ENCODE assay signal across 25 cellular contexts in the genomic region with DNA sequence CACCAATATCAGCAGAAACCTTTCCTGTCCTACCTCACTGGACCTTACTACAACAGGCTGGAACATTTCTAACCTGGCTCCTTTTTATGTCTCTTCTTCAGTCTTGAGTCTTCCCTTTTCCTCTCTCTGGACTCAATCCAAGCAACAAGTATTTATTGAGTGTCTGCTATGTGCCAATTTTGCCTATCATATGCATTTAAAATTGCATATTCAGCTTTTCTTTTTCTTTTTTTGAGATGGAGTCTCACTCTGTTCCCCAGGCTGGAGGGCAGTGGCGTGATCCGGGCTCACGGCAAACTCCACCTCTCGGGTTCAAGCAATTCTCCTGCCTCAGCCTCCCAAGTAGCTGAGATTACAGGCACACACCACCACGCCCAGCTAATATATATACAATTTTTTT.
A peak's percentile ranks its signal among the peaks of the same experiment; 100 is the strongest.
DNase-seq lines count a peak whose midpoint lies in the region; ATAC-seq, FAIRE-seq and TF ChIP-seq lines count a peak whose summit lies in the region.
"Had no signal": no experiment of that assay in that cellular context is flagged by ENCODE, and none has a peak within 500 bp of the region (broad histone marks: within the 10 kb centered on the region; RNA-seq: fewer than 3 reads in every experiment).

No MANE protein-coding gene starts in this region.

- H3K56ac ChIP-seq in IMR-90 (ENCODE audit: extremely low read depth, insufficient read depth, low read length) = no peak overlapping the region

- H3K18ac ChIP-seq in IMR-90 (ENCODE audit: low read depth, low read length) = no peak overlapping the region

- H3K36me3 ChIP-seq in IMR-90 (ENCODE audit: control insufficient read depth, insufficient read depth, low read length) (no peaks in the 10 kb centered on the region), K562 (ENCODE audit: control insufficient read depth, insufficient read depth, low read length) (no peaks in the 10 kb centered on the region)
- H3K36me3 ChIP-seq: BLaER1 treated with 17β-estradiol and CSF1 and Interleukin-3, amounts not matched to agents 10 nM and 100 nM had no signal

- TF ChIP-seq RAD21 in A549 (conservative IDR thresholded peaks at IDR 0.05 in 1 of 2, IDR thresholded peaks at IDR 0.05 in 1 of 2) (no peak), IMR-90 (IDR thresholded peaks at IDR 0.05; ENCODE audit: low read length) (no peak), K562 (CRISPR knock-in tag; conservative IDR thresholded peaks at IDR 0.05 in 1 of 2, IDR thresholded peaks at IDR 0.05 in 1 of 2) (no peak)

- H3K79me2 ChIP-seq in K562 (ENCODE audit: control insufficient read depth, insufficient read depth, low read length) = no peaks in the 10 kb centered on the region

- H3K9me3 ChIP-seq in A549 = no peaks in the 10 kb centered on the region
- H3K9me3 ChIP-seq in IMR-90 (ENCODE audit: control insufficient read depth, insufficient read depth, low read length) = no peaks in the 10 kb centered on the region
- no peaks in the 10 kb centered on the region; the same call in 1 of the 2 replicates for H3K9me3 ChIP-seq in K562 (replicated peaks; ENCODE audit: control insufficient read depth, insufficient read depth, low read depth, low read length)
- H3K9me3 ChIP-seq: Caco-2 had no signal

- no peak for TF ChIP-seq EP300 in A549 (IDR thresholded peaks at IDR 0.05)
- TF ChIP-seq EP300 in K562 (IDR thresholded peaks at IDR 0.05; ENCODE audit: low read length) = no peak

- ATAC-seq in A549 (no peak), IMR-90 (ENCODE audit: low read depth) (no peak), K562 (no peak), SK-N-SH treated with all-trans-retinoic acid at 6 μM for 48 hours (no peak)
- ATAC-seq: CD8-positive, alpha-beta T cell; GM12878 had no signal

- H2AK9ac ChIP-seq in IMR-90 (replicated peaks; ENCODE audit: low read depth, low read length, poor library complexity) = no peak overlapping the region

- H3K4me2 ChIP-seq in A549 (no peak overlapping the region), IMR-90 (ENCODE audit: low read depth, low read length) (no peak overlapping the region), K562 (ENCODE audit: insufficient read depth, low read length) (no peak overlapping the region)
- H3K4me2 ChIP-seq: BLaER1 treated with 17β-estradiol and CSF1 and Interleukin-3, amounts not matched to agents 10 nM and 100 nM had no signal

- CTCF ChIA-PET in A549 (lab: Yijun Ruan, JAX) = no interaction called here
- CTCF ChIA-PET in IMR-90 (lab: Yijun Ruan, JAX) = no interaction called here
- CTCF ChIA-PET in K562 (lab: Yijun Ruan, JAX; ENCODE audit: low intra/inter-chr PET ratio) = interaction anchor here (0.6 kb wide), 1 partner anchor 184 kb away, joined by 5 read pairs; no protein-coding TSS in a partner anchor

- H4K20me1 ChIP-seq in IMR-90 (ENCODE audit: insufficient read depth, low read length) = no peaks in the 10 kb centered on the region
- H4K20me1 ChIP-seq in K562 (replicated peaks; ENCODE audit: control insufficient read depth, insufficient read depth, low read length) = no peaks in the 10 kb centered on the region
- H4K20me1 ChIP-seq: BLaER1 treated with 17β-estradiol and CSF1 and Interleukin-3, amounts not matched to agents 10 nM and 100 nM had no signal

- H3K4ac ChIP-seq in IMR-90 (ENCODE audit: low read depth, low read length) = no peak overlapping the region

- in situ Hi-C loops in IMR-90 (cut with MboI; ENCODE audit: low sequenced_read_pairs) = no loop called here
- in situ Hi-C loops in K562 (cut with MboI) = no loop called here

- no TSS peak for BruUV-seq in IMR-90 (replicated peaks; lab: Mats Ljungman, UMichigan)
- BruUV-seq in K562 (replicated peaks; lab: Mats Ljungman, UMichigan) = no TSS peak

- no peak overlapping the region for H2AFZ ChIP-seq in IMR-90 (replicated peaks; ENCODE audit: low read length, poor library complexity)
- no peak overlapping the region for H2AFZ ChIP-seq in K562 (ENCODE audit: low read depth, low read length)

- H3K4me3 ChIP-seq in A549 (no peak overlapping the region), IMR-90 (ENCODE audit: insufficient read depth, low read depth, low read length) (no peak overlapping the region), K562 (no peak overlapping the region)
- H3K4me3 ChIP-seq: BLaER1 treated with 17β-estradiol and CSF1 and Interleukin-3, amounts not matched to agents 10 nM and 100 nM; GM12878 had no signal

- no peak overlapping the region for H2AK5ac ChIP-seq in IMR-90 (ENCODE audit: low read depth, low read length)

- dilution Hi-C loops in IMR-90 (cut with HindIII; ENCODE audit: low sequenced_read_pairs, unreplicated experiment) = no loop called here

- H2BK5ac ChIP-seq in IMR-90 (ENCODE audit: low read depth, low read length, poor library complexity, severe bottlenecking) = no peak overlapping the region

- no peak for TF ChIP-seq POLR2A in A549 (IDR thresholded peaks at IDR 0.05; ENCODE audit: low read length)
- TF ChIP-seq POLR2A in IMR-90 (IDR thresholded peaks at IDR 0.05; ENCODE audit: low read depth, low read length) = no peak
- no peak for TF ChIP-seq POLR2A in K562 (conservative IDR thresholded peaks at IDR 0.05)

- H4K5ac ChIP-seq in IMR-90 (ENCODE audit: low read depth, low read length) = no peak overlapping the region

- H3K27me3 ChIP-seq in IMR-90 (ENCODE audit: control insufficient read depth, insufficient read depth, low read length) (no peaks in the 10 kb centered on the region), K562 (ENCODE audit: control insufficient read depth in 2 of 2, insufficient read depth in 2 of 2, low read length in 2 of 2) (no peaks in the 10 kb centered on the region; a peak in 1 of 5 replicates)
- H3K27me3 ChIP-seq: BLaER1 treated with 17β-estradiol and CSF1 and Interleukin-3, amounts not matched to agents 10 nM and 100 nM had no signal

- H3K9ac ChIP-seq in IMR-90 (ENCODE audit: low read depth, low read length) (no peak overlapping the region), K562 (ENCODE audit: insufficient read depth in 1 of 2, low read depth in 2 of 2, low read length in 2 of 2) (no peak overlapping the region)
- H3K9ac ChIP-seq: BLaER1 treated with 17β-estradiol and CSF1 and Interleukin-3, amounts not matched to agents 10 nM and 100 nM had no signal

- no peaks in the 10 kb centered on the region for H3K9me1 ChIP-seq in IMR-90 (ENCODE audit: insufficient read depth, low read length)
- H3K9me1 ChIP-seq in K562 (ENCODE audit: control insufficient read depth, insufficient read depth, low read length) = no peaks in the 10 kb centered on the region

- TF ChIP-seq CTCF in A549 (IDR thresholded peaks at IDR 0.05) (no peak), IMR-90 (conservative IDR thresholded peaks at IDR 0.05; ENCODE audit: low read depth, low read length) (no peak), K562 (IDR thresholded peaks at IDR 0.05 in 2 of 3, conservative IDR thresholded peaks at IDR 0.05 in 1 of 3; ENCODE audit: insufficient read depth in 2 of 3, low read depth in 1 of 3, low read length in 3 of 3) (no peak)

- 56% methylated on average over 5 of the region's 5 CpGs for WGBS in A549 (ENCODE audit: missing lambda C conversion rate)
- WGBS in IMR-90 (ENCODE audit: extremely low coverage in 2 of 2, insufficient read length in 1 of 2), 2 experiments = 75% methylated on average over 4 of the region's 5 CpGs; no CpG with 5 or more reads in 1 of the 2 experiments
- 11% methylated on average over 5 of the region's 5 CpGs for WGBS in K562 (ENCODE audit: insufficient coverage, low coverage, missing lambda C conversion rate)

- H3K14ac ChIP-seq in IMR-90 (replicated peaks; ENCODE audit: low read depth, low read length) = no peak overlapping the region

- no peak overlapping the region for H4K91ac ChIP-seq in IMR-90 (ENCODE audit: insufficient read depth, low read depth, low read length)

- no peak overlapping the region for H4K8ac ChIP-seq in IMR-90 (ENCODE audit: low read depth in 2 of 2, low read length in 2 of 2)

- H3K4me1 ChIP-seq in A549 = no peaks in the 10 kb centered on the region
- H3K4me1 ChIP-seq in IMR-90 (ENCODE audit: control insufficient read depth, insufficient read depth, low read length) = no peaks in the 10 kb centered on the region
- no peaks in the 10 kb centered on the region for H3K4me1 ChIP-seq in K562 (replicated peaks in 1 of 2; ENCODE audit: control insufficient read depth in 2 of 2, insufficient read depth in 2 of 2, low read length in 2 of 2)
- H3K4me1 ChIP-seq: Caco-2 had no signal

- no peak overlapping the region for H2BK120ac ChIP-seq in IMR-90 (ENCODE audit: low read depth, low read length)

- H3K79me1 ChIP-seq in IMR-90 (ENCODE audit: low read depth in 1 of 2, low read length in 2 of 2) = no peaks in the 10 kb centered on the region

- H3K23ac ChIP-seq in IMR-90 (ENCODE audit: low read depth, low read length) = no peak overlapping the region

- intact Hi-C loops in IMR-90 (cut with micrococcal nuclease) (no loop called here), K562 (cut with micrococcal nuclease) (no loop called here)

- no peak for FAIRE-seq in A549 (lab: Jason Lieb, UNC)
- FAIRE-seq in K562 (lab: Jason Lieb, UNC) = no peak
- FAIRE-seq: A204.1, D721Med, GM12878, GM12892, GM18507 had no signal

- DNase-seq in A549 (ENCODE audit: low read depth in 1 of 2, low spot score in 1 of 2) = no peak
- DNase-seq in IMR-90 = no peak
- DNase-seq in K562 (ENCODE audit: extremely low read depth in 1 of 4, low spot score in 3 of 4) = no peak
- no peak for DNase-seq in HCEC 1CT
- DNase-seq: 8988T; AML-193; Caco-2; Calu3; CD4-positive, alpha-beta T cell; CD8-positive, alpha-beta T cell; DMS 273 treated with DMSO at 0.1 percent for 48 hours; DMS153; DMS53; DMS79; DND-41; EL; GDM1 had no signal

- H3K27ac ChIP-seq in A549 (no peak overlapping the region), IMR-90 (ENCODE audit: insufficient read depth, low read length) (no peak overlapping the region), K562 (ENCODE audit: extremely low read depth, low read depth, low read length) (no peak overlapping the region)
- H3K27ac ChIP-seq: BLaER1 treated with 17β-estradiol and CSF1 and Interleukin-3, amounts not matched to agents 10 nM and 100 nM; C4-2B had no signal

- POLR2A ChIA-PET in A549 (lab: Yijun Ruan, JAX) = no interaction called here
- POLR2A ChIA-PET in IMR-90 (lab: Charles Lee; ENCODE audit: unreplicated experiment) = no interaction called here
- POLR2A ChIA-PET in K562 (lab: Yijun Ruan, JAX) = interaction anchor here (0.6 to 1.3 kb wide), 2 partner anchors 41 to 83 kb away, joined by 3 read pairs; partner anchors contain the start of gene FNIP1

- H2BK20ac ChIP-seq in IMR-90 (ENCODE audit: low read depth, low read length) = no peak overlapping the region

- no peak overlapping the region for H2BK15ac ChIP-seq in IMR-90 (ENCODE audit: low read depth, low read length)

TF ChIP-seq in IMR-90, 13 proteins besides CTCF, POLR2A, EP300 and RAD21:
- TF ChIP-seq RCOR1 (IDR thresholded peaks at IDR 0.05; ENCODE audit: insufficient replicate concordance, low read length) = no peak
- TF ChIP-seq MAFK (IDR thresholded peaks at IDR 0.05; ENCODE audit: low read depth, low read length) = 0 out of 2 replicates have a peak, but pooled peaks have one; percentile 26

TF ChIP-seq in K562, 482 proteins besides CTCF, POLR2A, EP300 and RAD21 (continues in another document):
- TF ChIP-seq ZNF316 (IDR thresholded peaks at IDR 0.05) (peak; percentile 84), C11orf30 (IDR thresholded peaks at IDR 0.05; ENCODE audit: low read depth) (peak; percentile 76), MAFG (tag; conservative IDR thresholded peaks at IDR 0.05) (peak; percentile 60)

TF ChIP-seq in SK-N-SH treated with all-trans-retinoic acid at 6 μM for 48 hours, 23 proteins besides CTCF, POLR2A, EP300 and RAD21 (continues in another document):
- TF ChIP-seq OSR1 (CRISPR knock-in tag; IDR thresholded peaks at IDR 0.05) (no peak), PPARA (CRISPR knock-in tag; IDR thresholded peaks at IDR 0.05; ENCODE audit: borderline replicate concordance) (no peak)

Comparison
In these comparisons a context has a peak if more than half of its experiments do, and no peak if none do; other contexts are left out.
1. Of the 35 proteins assayed by ChIP-seq in both K562 and A549: peak only in K562: none; only in A549: MAFK; in both: none; in neither: 34.